In genomic region chr3:47479826-47480160, GRCh38 we compare ENCODE assay signal across 6 cellular contexts.
"Had no signal": no experiment of that assay in that cellular context is flagged by ENCODE, and none has a peak within 500 bp of the region (broad histone marks: within the 10 kb centered on the region; RNA-seq: fewer than 3 reads in every experiment).

No MANE protein-coding gene starts in this region.

- H3K27me3 Mint-ChIP-seq: IgD-negative memory B cell had no signal

- H3K27ac Mint-ChIP-seq: HFFc6 had no signal

- H3K4me3 ChIP-seq: GM23248 had no signal

- DNase-seq: HCEC 1CT, HFFc6 had no signal

- H3K4me3 Mint-ChIP-seq: HFFc6 had no signal

- H3K27ac ChIP-seq: GM23248, HL-60 had no signal

- H2AFZ ChIP-seq: GM23248 had no signal

- H3K9me3 Mint-ChIP-seq: H9, HFFc6, IgD-negative memory B cell had no signal
